ENCODE assay signal across 11 cellular contexts in the genomic region with DNA sequence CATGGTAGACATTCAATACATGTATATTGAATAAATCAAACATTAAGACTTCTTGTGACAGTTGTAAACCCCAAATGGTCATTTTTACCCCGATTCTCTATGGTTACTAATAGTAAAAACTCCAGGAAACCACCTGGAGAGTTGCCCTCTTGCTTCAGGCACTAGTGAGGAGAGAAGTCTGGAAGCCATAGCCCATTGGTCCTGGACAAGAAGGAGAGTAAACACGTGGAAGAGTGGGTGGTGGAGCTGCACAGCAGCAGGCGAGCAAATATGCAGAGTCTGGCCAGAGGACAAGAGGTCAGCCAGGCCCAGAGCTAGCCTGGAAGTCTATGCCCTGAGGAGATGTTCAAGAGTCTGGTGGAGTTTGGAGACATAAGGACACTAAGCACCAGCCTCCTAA. TPM values are rescaled to one million over a fixed set of nuclear protein-coding genes. Genes with fewer than 3 reads are reported as not detected.
DNase-seq lines count a peak whose midpoint lies in the region; ATAC-seq and TF ChIP-seq lines count a peak whose summit lies in the region.
"Had no signal": no experiment of that assay in that cellular context is flagged by ENCODE, and none has a peak within 500 bp of the region (broad histone marks: within the 10 kb centered on the region; RNA-seq: fewer than 3 reads in every experiment).

No MANE protein-coding gene starts in this region.

- ATAC-seq in sciatic nerve (peak; percentile 80), HG03439 (IDR thresholded peaks at IDR 0.05; ENCODE audit: unreplicated experiment) (no peak), GM21576 (IDR thresholded peaks at IDR 0.05; ENCODE audit: unreplicated experiment) (no peak)
- ATAC-seq: activated CD8-positive, alpha-beta T cell treated with anti-CD3 and anti-CD28 coated beads for 36 hours had no signal

- TF ChIP-seq CTCF in BJ (IDR thresholded peaks at IDR 0.05; ENCODE audit: insufficient read depth, low read depth, low read length) = no peak

- peaks cover 2% of the 10 kb centered on the region; the same call in 1 of the 2 replicates for H3K36me3 ChIP-seq in BJ (ENCODE audit: control insufficient read depth, insufficient read depth, low read length)

- intact Hi-C loops in cardiac septum (cut with DNase I) (no loop called here), sciatic nerve (cut with DNase I) (no loop called here)

- H3K4me3 ChIP-seq in BJ (ENCODE audit: low read depth, low read length) = no peak overlapping the region

- DNase-seq in BJ (ENCODE audit: low read depth) (peak; percentile 94), amniotic epithelial cell (ENCODE audit: low read depth) (peak; percentile 25), cardiac septum (ENCODE audit: low spot score) (peak; percentile 80), sciatic nerve (ENCODE audit: low spot score) (no peak), G401 (ENCODE audit: low spot score) (no peak)
- no peak for DNase-seq in stimulated activated CD4-positive, alpha-beta T cell treated with anti-CD3 and anti-CD28 coated beads, Interleukin-4, amount 100 ng/mL, for 1 hour
- DNase-seq: activated CD8-positive, alpha-beta T cell treated with anti-CD3 and anti-CD28 coated beads for 36 hours; NCI-H1092; T-helper 2 cell had no signal

- CTCF ChIA-PET in BJ (lab: Yijun Ruan, JAX) = interaction anchor here (0.6 to 1.4 kb wide), 2 partner anchors 8 to 45 kb away, joined by 4 read pairs; a partner anchor contains a TSS

- in situ Hi-C loops in G401 (cut with HindIII; ENCODE audit: low sequenced_read_pairs) = no loop called here

- POLR2A ChIA-PET in BJ (lab: Charles Lee) = no interaction called here

- no peaks in the 10 kb centered on the region for H3K27me3 ChIP-seq in BJ (ENCODE audit: control insufficient read depth, insufficient read depth, low read length)

RNA-seq across cellular contexts. Expression of a gene that starts 17.7 kb away (rescaled TPM):
- 2.5 and 7.3 TPM in 2 replicates for polyA plus RNA-seq in BJ (2011; rRNA removed)
- polyA minus RNA-seq in BJ (2011; rRNA and poly(A)+ RNA removed) = 6.2 and 9.1 TPM in 2 replicates
- total RNA-seq in cardiac septum (9.2 TPM), sciatic nerve (22.7 TPM)
- 0.17 and 0.25 TPM in 2 replicates for total RNA-seq in G401 (2014; rRNA removed; shearing (Covaris generic))

RNA-seq across cellular contexts. Expression of a gene that starts 18.6 kb away (rescaled TPM):
- polyA plus RNA-seq in BJ (2011; rRNA removed) = 69.7 and 77.6 TPM in 2 replicates
- 48.0 and 60.2 TPM in 2 replicates for polyA minus RNA-seq in BJ (2011; rRNA and poly(A)+ RNA removed)
- total RNA-seq in cardiac septum (72.0 TPM), sciatic nerve (100 TPM)
- 9.8 and 26.9 TPM in 2 replicates for total RNA-seq in G401 (2014; rRNA removed; shearing (Covaris generic))

RNA-seq across cellular contexts. Expression of a gene that starts 25.9 kb away (rescaled TPM):
- 158 and 205 TPM in 2 replicates for polyA plus RNA-seq in BJ (2011; rRNA removed)
- 98.3 and 126 TPM in 2 replicates for polyA minus RNA-seq in BJ (2011; rRNA and poly(A)+ RNA removed)
- total RNA-seq in cardiac septum (126 TPM), sciatic nerve (79.4 TPM)
- total RNA-seq in G401 (2014; rRNA removed; shearing (Covaris generic)) = 62.1 and 64.5 TPM in 2 replicates

RNA-seq across cellular contexts. Expression of a gene that starts 34.3 kb away (rescaled TPM):
- polyA plus RNA-seq in BJ (2011; rRNA removed) = 449 and 654 TPM in 2 replicates
- polyA minus RNA-seq in BJ (2011; rRNA and poly(A)+ RNA removed) = 282 and 375 TPM in 2 replicates
- total RNA-seq in cardiac septum (229 TPM), sciatic nerve (208 TPM)
- total RNA-seq in G401 (2014; rRNA removed; shearing (Covaris generic)) = 112 and 149 TPM in 2 replicates

RNA-seq across cellular contexts. Expression of a gene that starts 34.5 kb away (rescaled TPM):
- polyA plus RNA-seq in BJ (2011; rRNA removed) = 9.9 and 14.4 TPM in 2 replicates
- 5.9 and 8.6 TPM in 2 replicates for polyA minus RNA-seq in BJ (2011; rRNA and poly(A)+ RNA removed)
- 21.3 TPM for total RNA-seq in cardiac septum
- 20.9 TPM for total RNA-seq in sciatic nerve
- total RNA-seq in G401 (2014; rRNA removed; shearing (Covaris generic)) = 20.3 and 22.2 TPM in 2 replicates

Comparison
In these comparisons a context has a peak if more than half of its experiments do, and no peak if none do; other contexts are left out.
1. DNase-seq: peak in BJ (single experiment), amniotic epithelial cell (single experiment) and cardiac septum (single experiment); none in sciatic nerve (single experiment), stimulated activated CD4-positive, alpha-beta T cell treated with anti-CD3 and anti-CD28 coated beads, Interleukin-4, amount 100 ng/mL, for 1 hour (single experiment) and G401 (single experiment).